Comparison of ENCODE assay signal across 15 cellular contexts in genomic region chr10:123800299-123800698, GRCh38.
A peak's percentile ranks its signal among the peaks of the same experiment; 100 is the strongest.
DNase-seq lines count a peak whose midpoint lies in the region; ATAC-seq and TF ChIP-seq lines count a peak whose summit lies in the region.
"Had no signal": no experiment of that assay in that cellular context is flagged by ENCODE, and none has a peak within 500 bp of the region (broad histone marks: within the 10 kb centered on the region; RNA-seq: fewer than 3 reads in every experiment).

No MANE protein-coding gene starts in this region.

- H3K4me3 Mint-ChIP-seq in endothelial cell (ENCODE audit: unreplicated experiment): no peak overlapping the region
- H3K4me3 Mint-ChIP-seq: activated CD4-positive, alpha-beta memory T cell treated with anti-CD3 and anti-CD28 coated beads, Interleukin-2, amount 10 ng/mL, durations not matched to agents 7 days and 5 days; activated T-helper 1 cell treated with anti-CD3 and anti-CD28 coated beads, Interleukin-12 subunit alpha, Interleukin-12 subunit beta, Interleukin-2, Interleukin-4 antibody, amounts not matched to agents 30 ng/mL and 10 ng/mL and 1 ng/mL, durations not matched to agents 14 hours and 24 hours and 36 hours; CD4-positive, alpha-beta memory T cell; dendritic cell treated with granulocyte-macrophage colony-stimulating factor and Interleukin-4, amounts not matched to agents 40 ng/mL and 50 ng/mL, for 4 days had no signal

- H3K36me3 Mint-ChIP-seq in endothelial cell (ENCODE audit: low read depth, unreplicated experiment): no peaks in the 10 kb centered on the region
- H3K36me3 Mint-ChIP-seq: CD4-positive, alpha-beta memory T cell had no signal

- ATAC-seq in heart left ventricle: peak; percentile 51 to 95 (median 78)
- ATAC-seq in Right ventricle myocardium superior (ENCODE audit: poor library complexity): no peak
- ATAC-seq in aorta (ENCODE audit: low FRiP score): peak; percentile 68

- H3K9me3 ChIP-seq in heart left ventricle (no peaks in the 10 kb centered on the region), mesodermal cell (ENCODE audit: control insufficient read depth, low read length) (peaks cover 3% of the 10 kb centered on the region), aorta (ENCODE audit: control insufficient read depth, low read length) (no peaks in the 10 kb centered on the region)

- DNase-seq in heart left ventricle (peak in 2 of 5 donors; percentile 10 to 37), Right ventricle myocardium superior (no peak), endothelial cell (ENCODE audit: low spot score) (peak; percentile 8), aorta (no peak), SKM-1 treated with dmso at 0.1 percent for 144 hours (lab: John Stamatoyannopoulos, UW; ENCODE audit: unreplicated experiment) (no peak), SHP77 treated with DMSO at 0.1 percent for 48 hours (lab: John Stamatoyannopoulos, UW) (no peak)
- DNase-seq in stimulated activated CD4-positive, alpha-beta T cell treated with anti-CD3 and anti-CD28 coated beads, Interleukin-12 subunit alpha, Interleukin-12 subunit beta, amount 100 ng/mL, for 4 hours: no peak
- DNase-seq: activated CD4-positive, alpha-beta memory T cell treated with anti-CD3 and anti-CD28 coated beads, Interleukin-2, amount 10 ng/mL, durations not matched to agents 7 days and 5 days; CD4-positive, alpha-beta memory T cell; NCI-H1694; occipital lobe had no signal

- intact Hi-C loops in heart left ventricle (cut with DNase I): no loop called here
- intact Hi-C loops in Right ventricle myocardium superior (cut with DNase I): no loop called here
- intact Hi-C loops in aorta (cut with DNase I): loop anchor here in 1 of 2 donors (5.0 kb wide), 1 partner anchor 57 kb away; no protein-coding TSS in a partner anchor

- TF ChIP-seq CTCF in heart left ventricle (IDR thresholded peaks at IDR 0.05) (no peak), endothelial cell (IDR thresholded peaks at IDR 0.05; ENCODE audit: unreplicated experiment) (no peak)

- H3K4me1 ChIP-seq in heart left ventricle (peaks cover 0 to 11% (median 1%) of the 10 kb centered on the region in 12 donors), mesodermal cell (ENCODE audit: control insufficient read depth, insufficient read depth, low read length, poor library complexity, severe bottlenecking) (peaks cover 36% of the 10 kb centered on the region), aorta (ENCODE audit: control insufficient read depth in 1 of 2, insufficient read depth in 2 of 2, low read length in 2 of 2) (peaks cover 0 to 4% of the 10 kb centered on the region in 2 donors)

- WGBS in heart left ventricle, 4 donors: 1 to 5% (median 3%) methylated on average over 9 of the region's 9 CpGs
- WGBS in mesodermal cell (ENCODE audit: insufficient coverage in 2 of 2), 2 experiments: 9 to 15% methylated on average over 4 of the region's 9 CpGs
- 1 to 3% methylated on average over 9 of the region's 9 CpGs for WGBS in aorta, 2 donors

- no peak overlapping the region for H3K4me3 ChIP-seq in heart left ventricle
- H3K4me3 ChIP-seq in mesodermal cell (ENCODE audit: extremely low read depth, insufficient read depth, low read length, poor library complexity, severe bottlenecking): no peak overlapping the region
- peak overlapping the region in 1 of 2 donors; percentile 28 for H3K4me3 ChIP-seq in aorta (ENCODE audit: low read length in 2 of 2)
- H3K4me3 ChIP-seq: lung had no signal

- H3K27ac Mint-ChIP-seq in endothelial cell (ENCODE audit: unreplicated experiment): peak overlapping the region; percentile 74
- H3K27ac Mint-ChIP-seq: activated CD4-positive, alpha-beta memory T cell treated with anti-CD3 and anti-CD28 coated beads, Interleukin-2, amount 10 ng/mL, durations not matched to agents 7 days and 5 days; activated T-helper 1 cell treated with anti-CD3 and anti-CD28 coated beads, Interleukin-12 subunit alpha, Interleukin-12 subunit beta, Interleukin-2, Interleukin-4 antibody, amounts not matched to agents 30 ng/mL and 10 ng/mL and 1 ng/mL, durations not matched to agents 14 hours and 24 hours and 36 hours; CD4-positive, alpha-beta memory T cell; dendritic cell treated with granulocyte-macrophage colony-stimulating factor and Interleukin-4, amounts not matched to agents 40 ng/mL and 50 ng/mL, for 4 days had no signal

- H3K4me1 Mint-ChIP-seq in endothelial cell (ENCODE audit: unreplicated experiment): peaks cover 14% of the 10 kb centered on the region
- H3K4me1 Mint-ChIP-seq: activated CD4-positive, alpha-beta memory T cell treated with anti-CD3 and anti-CD28 coated beads, Interleukin-2, amount 10 ng/mL, durations not matched to agents 7 days and 5 days had no signal

- H3K36me3 ChIP-seq in heart left ventricle: peaks cover 0 to 5% (median 0%) of the 10 kb centered on the region in 9 donors
- H3K36me3 ChIP-seq in mesodermal cell (ENCODE audit: control insufficient read depth, insufficient read depth, low read length): peaks cover 15% of the 10 kb centered on the region
- H3K36me3 ChIP-seq in aorta (ENCODE audit: control insufficient read depth in 1 of 2, insufficient read depth in 2 of 2, low read length in 1 of 2): peaks cover 0 to 1% of the 10 kb centered on the region in 2 donors

- H3K27ac ChIP-seq in heart left ventricle (peak overlapping the region in 7 of 12 donors; percentile 15 to 75 (median 37)), mesodermal cell (ENCODE audit: low read depth, low read length, severe bottlenecking) (peak overlapping the region; percentile 90), aorta (ENCODE audit: low read depth in 1 of 2, low read length in 2 of 2) (peak overlapping the region; percentile 85 to 90)

- H3K27me3 Mint-ChIP-seq in endothelial cell (ENCODE audit: unreplicated experiment): peaks cover 2% of the 10 kb centered on the region

- H3K9me3 Mint-ChIP-seq in endothelial cell (ENCODE audit: unreplicated experiment): no peaks in the 10 kb centered on the region
- H3K9me3 Mint-ChIP-seq: activated CD4-positive, alpha-beta memory T cell treated with anti-CD3 and anti-CD28 coated beads, Interleukin-2, amount 10 ng/mL, durations not matched to agents 7 days and 5 days; activated T-helper 1 cell treated with anti-CD3 and anti-CD28 coated beads, Interleukin-12 subunit alpha, Interleukin-12 subunit beta, Interleukin-2, Interleukin-4 antibody, amounts not matched to agents 30 ng/mL and 10 ng/mL and 1 ng/mL, durations not matched to agents 14 hours and 24 hours and 36 hours; dendritic cell treated with granulocyte-macrophage colony-stimulating factor and Interleukin-4, amounts not matched to agents 40 ng/mL and 50 ng/mL, for 4 days had no signal

- H3K27me3 ChIP-seq in heart left ventricle (peaks cover 0 to 3% (median 0%) of the 10 kb centered on the region in 9 donors), aorta (ENCODE audit: control insufficient read depth in 1 of 2, insufficient read depth in 2 of 2, low read length in 1 of 2) (no peaks in the 10 kb centered on the region)

- TF ChIP-seq POLR2A in heart left ventricle (IDR thresholded peaks at IDR 0.05): no peak

Comparison
In these comparisons a context has a peak if more than half of its experiments do, and no peak if none do; other contexts are left out.
1. H3K27ac ChIP-seq: peak in every context shown above with its lines; median percentile 90 in mesodermal cell; 88 in aorta; 37 in heart left ventricle.